33 cellular contexts compared by ENCODE assay signal in the genomic region with DNA sequence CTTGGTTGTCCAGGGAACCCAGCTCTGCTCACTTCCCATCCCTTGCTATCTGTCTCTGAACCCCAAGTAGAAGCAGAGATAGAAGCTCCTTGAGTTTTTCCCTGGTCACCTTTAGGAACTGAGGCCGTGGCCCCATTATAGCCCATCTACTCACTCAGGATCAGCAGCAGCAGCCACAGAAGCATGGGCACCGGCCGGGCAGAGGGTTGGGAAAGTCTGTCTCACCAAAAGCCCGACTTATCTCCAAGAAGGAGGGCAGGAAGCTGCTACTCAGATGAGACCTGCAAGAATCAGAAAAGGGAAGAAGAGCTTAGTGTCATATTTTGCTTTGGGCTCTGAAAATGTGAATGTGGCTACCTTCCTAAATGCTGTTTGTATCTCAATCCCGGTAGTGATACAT. TPM values are rescaled to one million over a fixed set of nuclear protein-coding genes. Genes with fewer than 3 reads are reported as not detected.
A peak's percentile ranks its signal among the peaks of the same experiment; 100 is the strongest.
DNase-seq lines count a peak whose midpoint lies in the region; ATAC-seq and TF ChIP-seq lines count a peak whose summit lies in the region.
"Had no signal": no experiment of that assay in that cellular context is flagged by ENCODE, and none has a peak within 500 bp of the region (broad histone marks: within the 10 kb centered on the region; RNA-seq: fewer than 3 reads in every experiment).

No MANE protein-coding gene starts in this region.

- H3K27ac ChIP-seq in OCI-LY3 (ENCODE audit: low read length) = no peak overlapping the region
- H3K27ac ChIP-seq in MM.1S (ENCODE audit: low read length) = no peak overlapping the region
- H3K27ac ChIP-seq in osteoblast (ENCODE audit: low read depth, low read length) = no peak overlapping the region
- H3K27ac ChIP-seq: A549, body of pancreas, esophagus squamous epithelium, upper lobe of right lung, WERI-Rb-1 had no signal

- peaks cover 9% of the 10 kb centered on the region for H3K4me1 Mint-ChIP-seq in activated T-cell treated with anti-CD3 and anti-CD28 coated beads, Interleukin-2, amount 50 U/mL, for 24 hours (ENCODE audit: low read depth)
- H3K4me1 Mint-ChIP-seq in effector memory CD8-positive, alpha-beta T cell (ENCODE audit: low read depth in 2 of 2) = peaks cover 54 to 83% of the 10 kb centered on the region in 2 donors
- H3K4me1 Mint-ChIP-seq in stimulated activated naive B cell treated with anti-CD40 and anti-IgM and Interleukin-4, amounts not matched to agents 10 μg/mL and 1 μg/mL and 100 μg/mL, for 72 hours = peaks cover 75 to 98% of the 10 kb centered on the region in 2 donors
- H3K4me1 Mint-ChIP-seq: mesothelial cell of epicardium, nephron had no signal

- H3K4me3 Mint-ChIP-seq in activated T-cell treated with anti-CD3 and anti-CD28 coated beads, Interleukin-2, amount 50 U/mL, for 24 hours = peak overlapping the region; percentile 44
- H3K4me3 Mint-ChIP-seq in effector memory CD8-positive, alpha-beta T cell = peak overlapping the region; percentile 65 to 83
- peak overlapping the region; percentile 87 to 92 for H3K4me3 Mint-ChIP-seq in stimulated activated naive B cell treated with anti-CD40 and anti-IgM and Interleukin-4, amounts not matched to agents 10 μg/mL and 1 μg/mL and 100 μg/mL, for 72 hours
- H3K4me3 Mint-ChIP-seq: activated CD4-positive, alpha-beta T cell treated with anti-CD3 and anti-CD28 coated beads, Interleukin-2, amount 10 ng/mL, durations not matched to agents 24 days and 14 days; activated naive CD4-positive, alpha-beta T cell treated with anti-CD3 and anti-CD28 coated beads for 36 hours; mesothelial cell of epicardium; nephron had no signal

- H3K79me2 ChIP-seq in OCI-LY3 (ENCODE audit: low read length) (no peaks in the 10 kb centered on the region), MM.1S (ENCODE audit: low read length) (no peaks in the 10 kb centered on the region), osteoblast (ENCODE audit: insufficient read depth, low read length) (no peaks in the 10 kb centered on the region)

- no peaks in the 10 kb centered on the region for H3K36me3 Mint-ChIP-seq in activated T-cell treated with anti-CD3 and anti-CD28 coated beads, Interleukin-2, amount 50 U/mL, for 24 hours (ENCODE audit: low read depth)
- peaks cover 9% of the 10 kb centered on the region for H3K36me3 Mint-ChIP-seq in effector memory CD8-positive, alpha-beta T cell (ENCODE audit: insufficient read depth)
- peaks cover 56 to 62% of the 10 kb centered on the region in 2 donors for H3K36me3 Mint-ChIP-seq in stimulated activated naive B cell treated with anti-CD40 and anti-IgM and Interleukin-4, amounts not matched to agents 10 μg/mL and 1 μg/mL and 100 μg/mL, for 72 hours
- H3K36me3 Mint-ChIP-seq: mesothelial cell of epicardium had no signal

- H3K27ac Mint-ChIP-seq in activated T-cell treated with anti-CD3 and anti-CD28 coated beads, Interleukin-2, amount 50 U/mL, for 24 hours = peak overlapping the region; percentile 78
- peak overlapping the region; percentile 84 to 91 for H3K27ac Mint-ChIP-seq in effector memory CD8-positive, alpha-beta T cell
- H3K27ac Mint-ChIP-seq in stimulated activated naive B cell treated with anti-CD40 and anti-IgM and Interleukin-4, amounts not matched to agents 10 μg/mL and 1 μg/mL and 100 μg/mL, for 72 hours = peak overlapping the region; percentile 95
- H3K27ac Mint-ChIP-seq: activated CD4-positive, alpha-beta T cell treated with anti-CD3 and anti-CD28 coated beads, Interleukin-2, amount 10 ng/mL, durations not matched to agents 24 days and 14 days; activated naive CD4-positive, alpha-beta T cell treated with anti-CD3 and anti-CD28 coated beads for 36 hours; mesothelial cell of epicardium; nephron had no signal

- H3K4me2 ChIP-seq in OCI-LY3 (ENCODE audit: low read length) (peak overlapping the region; percentile 50), MM.1S (ENCODE audit: low read depth, low read length) (no peak overlapping the region), osteoblast (ENCODE audit: insufficient read depth, low read length) (no peak overlapping the region)
- H3K4me2 ChIP-seq: A549 had no signal

- no peak for TF ChIP-seq CTCF in OCI-LY3 (IDR thresholded peaks at IDR 0.05; ENCODE audit: low read depth, low read length)
- TF ChIP-seq CTCF in MM.1S (IDR thresholded peaks at IDR 0.05; ENCODE audit: low read length) = no peak
- TF ChIP-seq CTCF in osteoblast (IDR thresholded peaks at IDR 0.05; ENCODE audit: extremely low read depth, low read depth, low read length) = no peak

- H3K9ac ChIP-seq in OCI-LY3 (ENCODE audit: low read length) = no peak overlapping the region
- H3K9ac ChIP-seq in MM.1S (ENCODE audit: low read length) = no peak overlapping the region

- no peaks in the 10 kb centered on the region for H3K9me2 ChIP-seq in MM.1S (replicated peaks; ENCODE audit: insufficient read depth, low read length)

- H3K9me3 ChIP-seq in OCI-LY3 (ENCODE audit: insufficient read depth, low read length) = peaks cover 2% of the 10 kb centered on the region; the same call in 1 of the 2 replicates
- H3K9me3 ChIP-seq in MM.1S (replicated peaks; ENCODE audit: insufficient read depth, low read length) = no peaks in the 10 kb centered on the region
- H3K9me3 ChIP-seq in osteoblast (ENCODE audit: low read depth, low read length) = no peaks in the 10 kb centered on the region
- H3K9me3 ChIP-seq: A549, body of pancreas, esophagus squamous epithelium, heart right ventricle, upper lobe of right lung had no signal

- peak overlapping the region; percentile 19 for H3K4me3 ChIP-seq in OCI-LY3 (ENCODE audit: low read length)
- H3K4me3 ChIP-seq in MM.1S (ENCODE audit: low read length) = no peak overlapping the region
- no peak overlapping the region for H3K4me3 ChIP-seq in osteoblast (ENCODE audit: insufficient read depth, low read length)
- H3K4me3 ChIP-seq: A549, body of pancreas, esophagus squamous epithelium, upper lobe of right lung had no signal

- no peaks in the 10 kb centered on the region for H3F3A ChIP-seq in MM.1S (ENCODE audit: insufficient read depth, low read length)

- no peak for DNase-seq in activated T-cell treated with anti-CD3 and anti-CD28 coated beads, Interleukin-2, amount 50 U/mL, for 24 hours
- no peak for DNase-seq in activated T-cell treated with anti-CD3 and anti-CD28 coated beads, Interleukin-2, amount 50 U/mL, for 1 hour
- DNase-seq in effector memory CD8-positive, alpha-beta T cell = no peak
- no peak for DNase-seq in stimulated activated naive B cell treated with anti-CD40 and anti-IgM and Interleukin-4, amounts not matched to agents 10 μg/mL and 1 μg/mL and 100 μg/mL, for 72 hours
- DNase-seq in MM.1S = no peak
- DNase-seq in osteoblast (ENCODE audit: insufficient read length, low spot score, missing footprints) = no peak
- DNase-seq in NCI-H2227 treated with DMSO at 0.1 percent for 48 hours (lab: John Stamatoyannopoulos, UW) = no peak
- DNase-seq: activated CD4-positive, alpha-beta T cell treated with anti-CD3 and anti-CD28 coated beads, Interleukin-2, amount 10 ng/mL, durations not matched to agents 24 days and 14 days; activated naive CD4-positive, alpha-beta T cell treated with anti-CD3 and anti-CD28 coated beads for 36 hours; body of pancreas; DMS 273 treated with DMSO at 0.1 percent for 48 hours; EL; esophagus squamous epithelium; foreskin melanocyte; heart right ventricle; KBM-7; kidney glomerular epithelial cell; NCI-H2029; SHP77 treated with DMSO at 0.1 percent for 48 hours; stimulated activated naive CD4-positive, alpha-beta T cell; SW 1271; T1000; upper lobe of right lung; WERI-Rb-1 had no signal

- peak overlapping the region; percentile 8; the same call in 1 of the 2 replicates for H2AFZ ChIP-seq in OCI-LY3 (ENCODE audit: low read depth, low read length)
- no peak overlapping the region for H2AFZ ChIP-seq in MM.1S (ENCODE audit: low read length)
- no peak overlapping the region for H2AFZ ChIP-seq in osteoblast (ENCODE audit: low read length)

- peak; percentile 4 for ATAC-seq in effector memory CD8-positive, alpha-beta T cell (replicated peaks)
- peak; percentile 10 to 35 for ATAC-seq in stimulated activated naive B cell treated with anti-CD40 and anti-IgM and Interleukin-4, amounts not matched to agents 10 μg/mL and 1 μg/mL and 100 μg/mL, for 72 hours (replicated peaks)
- ATAC-seq: A549, body of pancreas, heart right ventricle, upper lobe of right lung had no signal

- H3K4me1 ChIP-seq in OCI-LY3 (ENCODE audit: low read length) (peaks cover 42% of the 10 kb centered on the region), MM.1S (ENCODE audit: low read length) (peaks cover 30% of the 10 kb centered on the region), osteoblast (ENCODE audit: insufficient read depth, low read length) (no peaks in the 10 kb centered on the region)
- H3K4me1 ChIP-seq: A549, body of pancreas, esophagus squamous epithelium, heart right ventricle, upper lobe of right lung had no signal

- H3K36me3 ChIP-seq in OCI-LY3 (replicated peaks; ENCODE audit: low read depth, low read length) (no peaks in the 10 kb centered on the region), MM.1S (replicated peaks; ENCODE audit: insufficient read depth, low read length) (no peaks in the 10 kb centered on the region), osteoblast (ENCODE audit: insufficient read depth, low read length) (no peaks in the 10 kb centered on the region)
- H3K36me3 ChIP-seq: esophagus squamous epithelium, heart right ventricle, upper lobe of right lung, WERI-Rb-1 had no signal

- no peaks in the 10 kb centered on the region for H3K9me3 Mint-ChIP-seq in activated T-cell treated with anti-CD3 and anti-CD28 coated beads, Interleukin-2, amount 50 U/mL, for 24 hours
- H3K9me3 Mint-ChIP-seq in effector memory CD8-positive, alpha-beta T cell = no peaks in the 10 kb centered on the region
- H3K9me3 Mint-ChIP-seq in stimulated activated naive B cell treated with anti-CD40 and anti-IgM and Interleukin-4, amounts not matched to agents 10 μg/mL and 1 μg/mL and 100 μg/mL, for 72 hours = peaks cover 3 to 5% of the 10 kb centered on the region in 2 donors
- H3K9me3 Mint-ChIP-seq: activated CD4-positive, alpha-beta T cell treated with anti-CD3 and anti-CD28 coated beads, Interleukin-2, amount 10 ng/mL, durations not matched to agents 24 days and 14 days; activated naive CD4-positive, alpha-beta T cell treated with anti-CD3 and anti-CD28 coated beads for 36 hours; mesothelial cell of epicardium; nephron had no signal

- H4K20me1 ChIP-seq in OCI-LY3 (ENCODE audit: insufficient read depth, low read length) (no peaks in the 10 kb centered on the region), MM.1S (ENCODE audit: insufficient read depth, low read length) (no peaks in the 10 kb centered on the region), osteoblast (ENCODE audit: insufficient read depth, low read length) (no peaks in the 10 kb centered on the region)

- H3K27me3 ChIP-seq in OCI-LY3 (ENCODE audit: low read depth, low read length) (peaks cover 45% of the 10 kb centered on the region), MM.1S (replicated peaks; ENCODE audit: insufficient read depth, low read length) (no peaks in the 10 kb centered on the region), osteoblast (ENCODE audit: insufficient read depth, low read length) (no peaks in the 10 kb centered on the region)
- H3K27me3 ChIP-seq: body of pancreas, esophagus squamous epithelium had no signal

- H3K27me3 Mint-ChIP-seq in activated T-cell treated with anti-CD3 and anti-CD28 coated beads, Interleukin-2, amount 50 U/mL, for 24 hours = peaks cover 31% of the 10 kb centered on the region
- peaks cover 0 to 9% of the 10 kb centered on the region in 2 donors for H3K27me3 Mint-ChIP-seq in effector memory CD8-positive, alpha-beta T cell
- H3K27me3 Mint-ChIP-seq in stimulated activated naive B cell treated with anti-CD40 and anti-IgM and Interleukin-4, amounts not matched to agents 10 μg/mL and 1 μg/mL and 100 μg/mL, for 72 hours = no peaks in the 10 kb centered on the region
- H3K27me3 Mint-ChIP-seq: activated CD4-positive, alpha-beta T cell treated with anti-CD3 and anti-CD28 coated beads, Interleukin-2, amount 10 ng/mL, durations not matched to agents 24 days and 14 days had no signal

RNA-seq across cellular contexts. Expression of gene FCRL3, which starts 0.3 kb away (rescaled TPM):
- not detected in 2 replicates for total RNA-seq in osteoblast
- total RNA-seq: body of pancreas, dermis microvascular lymphatic vessel endothelial cell, H4, lower leg skin, MCF 10A, mesothelial cell of epicardium, temporal lobe had no signal
